Comparison of ENCODE assay signal across 8 cellular contexts in the genomic region with DNA sequence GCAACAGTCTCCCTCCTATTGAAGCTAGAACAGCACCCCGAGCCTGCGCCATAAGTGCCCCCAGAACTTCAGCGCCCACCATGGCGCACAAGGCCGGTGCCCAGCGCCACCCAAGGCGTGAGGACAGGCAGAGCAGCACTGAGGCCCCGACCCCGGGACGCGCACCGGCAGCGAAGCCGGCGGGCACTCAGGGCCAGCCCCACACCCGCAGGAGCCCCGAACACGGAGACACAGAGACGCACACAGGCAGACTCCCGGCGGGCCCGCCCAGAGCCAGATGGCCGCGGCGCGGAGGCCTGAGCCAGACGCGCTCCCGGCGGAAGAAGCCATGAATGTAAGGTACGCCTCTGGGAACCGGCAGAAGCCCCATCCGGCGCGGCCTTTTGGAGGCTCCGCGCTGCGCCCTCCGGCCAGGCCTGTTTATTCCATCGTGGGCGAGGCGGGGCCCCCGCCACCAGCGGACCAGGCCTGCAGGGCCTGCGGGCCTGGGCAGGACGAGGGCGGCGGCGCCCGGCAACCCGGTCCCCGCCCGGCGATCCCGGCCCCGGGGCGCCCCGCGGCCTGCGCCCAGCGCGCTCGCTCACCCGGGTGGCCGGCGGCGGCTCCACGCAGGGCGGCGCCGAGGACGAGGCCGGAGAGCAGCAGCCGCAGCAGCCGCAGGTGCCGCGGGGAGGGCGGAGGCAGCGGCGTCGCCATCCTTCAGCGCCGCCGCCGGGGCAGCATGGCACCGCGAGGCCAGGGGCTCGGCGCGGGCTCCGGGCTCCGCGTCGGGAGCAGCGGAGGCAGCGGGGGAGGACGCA. TPM values are rescaled to one million over a fixed set of nuclear protein-coding genes. Genes with fewer than 3 reads are reported as not detected.
DNase-seq lines count a peak whose midpoint lies in the region; TF ChIP-seq lines count a peak whose summit lies in the region.

No MANE protein-coding gene starts in this region.

- H3K4me3 ChIP-seq in SK-N-MC (peak overlapping the region; percentile 92), epithelial cell of proximal tubule (ENCODE audit: low read depth, low read length) (peak overlapping the region; percentile 71)

- H3K27ac Mint-ChIP-seq in nephron progenitor cell = no peak overlapping the region

- TF ChIP-seq CTCF in epithelial cell of proximal tubule (conservative IDR thresholded peaks at IDR 0.05; ENCODE audit: low read depth, low read length) = no peak
- no peak for TF ChIP-seq CTCF in nephron progenitor cell (IDR thresholded peaks at IDR 0.05)

- no peaks in the 10 kb centered on the region for H3K36me3 Mint-ChIP-seq in nephron progenitor cell (ENCODE audit: low read depth)

- no peaks in the 10 kb centered on the region for H3K4me1 Mint-ChIP-seq in nephron progenitor cell

- DNase-seq in NCI-H748 (lab: John Stamatoyannopoulos, UW; ENCODE audit: unreplicated experiment) (peak; percentile 58), NCI-H748 treated with DMSO at 0.1 percent for 48 hours (lab: John Stamatoyannopoulos, UW) (no peak), SK-N-MC (ENCODE audit: low read depth, low spot score) (no peak), epithelial cell of proximal tubule (ENCODE audit: low read depth) (no peak), nephron progenitor cell (peak; percentile 61), foreskin melanocyte (no peak), middle frontal gyrus (ENCODE audit: extremely low spot score, low spot score) (no peak), GOT3 (lab: John Stamatoyannopoulos, UW) (no peak)

- H3K4me3 Mint-ChIP-seq in nephron progenitor cell = peak overlapping the region; percentile 68

- peaks cover 74% of the 10 kb centered on the region for H3K27me3 Mint-ChIP-seq in nephron progenitor cell (ENCODE audit: low read depth, poor library complexity)

- H3K27ac ChIP-seq in SK-N-MC = no peak overlapping the region

- H3K9me3 Mint-ChIP-seq in nephron progenitor cell = no peaks in the 10 kb centered on the region

- peak overlapping the region; percentile 59 for H3K9ac ChIP-seq in SK-N-MC (ENCODE audit: insufficient read length)

- no peaks in the 10 kb centered on the region for H3K9me3 ChIP-seq in SK-N-MC (ENCODE audit: low read depth, low read length)

- H3K36me3 ChIP-seq in SK-N-MC (ENCODE audit: insufficient read depth, low read length) = no peaks in the 10 kb centered on the region

RNA-seq across cellular contexts. Expression of a gene that starts 0.5 kb away (rescaled TPM):
- total RNA-seq in epithelial cell of proximal tubule = 19.7 and 47.7 TPM in 2 replicates

RNA-seq across cellular contexts. Expression of a gene that starts 8.4 kb away (rescaled TPM):
- total RNA-seq in epithelial cell of proximal tubule = 0.87 TPM in 1 of 2 replicates, not detected in the other

RNA-seq across cellular contexts. Expression of a gene that starts 13.6 kb away (rescaled TPM):
- not detected in 2 replicates for total RNA-seq in epithelial cell of proximal tubule

RNA-seq across cellular contexts. Expression of a gene that starts 17.5 kb away (rescaled TPM):
- 3.0 and 7.6 TPM in 2 replicates for total RNA-seq in epithelial cell of proximal tubule

RNA-seq across cellular contexts. Expression of a gene that starts 24.9 kb away (rescaled TPM):
- total RNA-seq in epithelial cell of proximal tubule = 25.6 and 51.3 TPM in 2 replicates

Comparison
In these comparisons a context has a peak if more than half of its experiments do, and no peak if none do; other contexts are left out.
1. DNase-seq: peak in NCI-H748 (single experiment) and nephron progenitor cell (single experiment); none in NCI-H748 treated with DMSO at 0.1 percent for 48 hours (single experiment), SK-N-MC (single experiment), epithelial cell of proximal tubule (single experiment), foreskin melanocyte (single experiment), middle frontal gyrus (single experiment) and GOT3 (single experiment).